In genomic region chr7:156089222-156089621, GRCh38 we compare ENCODE assay signal across 16 cellular contexts.
A peak's percentile ranks its signal among the peaks of the same experiment; 100 is the strongest.
DNase-seq lines count a peak whose midpoint lies in the region; ATAC-seq and TF ChIP-seq lines count a peak whose summit lies in the region.
"Had no signal": no experiment of that assay in that cellular context is flagged by ENCODE, and none has a peak within 500 bp of the region (broad histone marks: within the 10 kb centered on the region; RNA-seq: fewer than 3 reads in every experiment).

No MANE protein-coding gene starts in this region.

- TF ChIP-seq EP300 in sigmoid colon (IDR thresholded peaks at IDR 0.05), result no peak

- DNase-seq in cardiac septum (ENCODE audit: low spot score) (peak; percentile 47), Right ventricle myocardium inferior (ENCODE audit: missing footprints) (no peak), SK-MEL-5 (ENCODE audit: low read depth, low spot score) (peak; percentile 35), sigmoid colon (peak; percentile 9)
- DNase-seq: AML-193; Caco-2; Calu3; CD4-positive, alpha-beta T cell; CD8-positive, alpha-beta T cell; DMS79 treated with DMSO at 0.1 percent for 48 hours; GF-D8 had no signal

- peaks cover 0 to 5% (median 0%) of the 10 kb centered on the region in 3 donors for H3K27me3 ChIP-seq in sigmoid colon
- H3K27me3 ChIP-seq: BLaER1 treated with 17β-estradiol and CSF1 and Interleukin-3, amounts not matched to agents 10 nM and 100 nM had no signal

- H3K36me3 ChIP-seq in sigmoid colon, result no peaks in the 10 kb centered on the region
- H3K36me3 ChIP-seq: BLaER1 treated with 17β-estradiol and CSF1 and Interleukin-3, amounts not matched to agents 10 nM and 100 nM had no signal

- TF ChIP-seq POLR2A in sigmoid colon (IDR thresholded peaks at IDR 0.05), result no peak

- ATAC-seq in Right ventricle myocardium inferior (no peak), GM19035 (IDR thresholded peaks at IDR 0.05; ENCODE audit: unreplicated experiment) (no peak)
- ATAC-seq: A549; CD8-positive, alpha-beta T cell had no signal

- TF ChIP-seq CTCF in sigmoid colon (IDR thresholded peaks at IDR 0.05), result no peak

- H3K9me3 ChIP-seq in sigmoid colon, result no peaks in the 10 kb centered on the region
- H3K9me3 ChIP-seq: A549, Caco-2 had no signal

- in situ Hi-C loops in SK-MEL-5 (cut with HindIII; ENCODE audit: low pct_unique_long_range_greater_than_20kb, low sequenced_read_pairs), result no loop called here

- no peak overlapping the region for H3K27ac ChIP-seq in sigmoid colon
- H3K27ac ChIP-seq: 22Rv1; A549; BLaER1 treated with 17β-estradiol and CSF1 and Interleukin-3, amounts not matched to agents 10 nM and 100 nM; C4-2B had no signal

- intact Hi-C loops in cardiac septum (cut with DNase I), result no loop called here
- intact Hi-C loops in Right ventricle myocardium inferior (cut with DNase I), result no loop called here
- intact Hi-C loops in sigmoid colon (cut with DNase I), result no loop called here

- H3K4me3 ChIP-seq in sigmoid colon, result no peak overlapping the region
- H3K4me3 ChIP-seq: A549; BLaER1 treated with 17β-estradiol and CSF1 and Interleukin-3, amounts not matched to agents 10 nM and 100 nM had no signal

- H3K4me1 ChIP-seq in sigmoid colon, result no peaks in the 10 kb centered on the region
- H3K4me1 ChIP-seq: A549, Caco-2 had no signal

- WGBS in sigmoid colon, 2 donors, result 92% methylated on average over 11 of the region's 11 CpGs
